25 cellular contexts compared by ENCODE assay signal in the genomic region with DNA sequence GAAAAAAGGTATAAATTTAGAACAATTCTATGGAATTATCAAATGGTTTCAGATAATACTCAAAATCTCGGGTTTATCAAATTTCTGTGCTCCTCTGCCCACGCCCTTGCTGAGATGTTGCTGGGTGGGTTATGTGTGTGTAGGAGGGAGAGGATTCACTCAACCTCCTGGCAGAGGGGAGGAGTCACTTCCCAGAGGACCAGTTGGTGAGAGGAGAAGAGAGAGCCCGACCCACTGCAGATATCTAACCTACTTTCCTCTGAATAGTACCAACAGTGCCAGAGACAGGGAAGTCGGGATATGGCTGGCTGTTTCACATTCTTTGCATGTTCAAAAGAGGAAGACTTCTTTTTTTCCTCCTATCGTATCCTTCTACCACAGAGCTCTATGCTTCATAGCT.
"Had no signal": no experiment of that assay in that cellular context is flagged by ENCODE, and none has a peak within 500 bp of the region (broad histone marks: within the 10 kb centered on the region; RNA-seq: fewer than 3 reads in every experiment).

No MANE protein-coding gene starts in this region.

- H3K36me3 ChIP-seq: breast epithelium had no signal

- H3K4me3 ChIP-seq: breast epithelium, SK-N-MC had no signal

- ATAC-seq: activated T-helper 17 cell treated with anti-CD3 and anti-CD28 coated beads, Interleukin-2, amount 50 U/mL, for 72 hours; Panc1; Right ventricle myocardium inferior; T-cell had no signal

- H3K9me3 ChIP-seq: breast epithelium had no signal

- H3K27ac ChIP-seq: breast epithelium, SK-N-MC, VCaP had no signal

- H3K4me1 ChIP-seq: breast epithelium had no signal

- DNase-seq: activated CD4-positive, alpha-beta memory T cell treated with anti-CD3 and anti-CD28 coated beads, Interleukin-2, amount 10 ng/mL, durations not matched to agents 7 days and 5 days; activated CD4-positive, alpha-beta T cell treated with anti-CD3 and anti-CD28 coated beads, Interleukin-2, amount 50 U/mL, for 1 hour; activated CD4-positive, CD25-positive, alpha-beta regulatory T cell; activated gamma-delta T cell treated with Interleukin-2 at 50 U/mL for 16 hours; activated naive CD4-positive, alpha-beta T cell treated with anti-CD3 and anti-CD28 coated beads, Interleukin-2, amount 10 ng/mL, durations not matched to agents 7 days and 5 days; activated naive CD8-positive, alpha-beta T cell treated with anti-CD3 and anti-CD28 coated beads for 36 hours; activated T-cell treated with anti-CD3 and anti-CD28 coated beads for 4 hours; activated T-cell treated with anti-CD3 and anti-CD28 coated beads, Interleukin-2, amount 50 U/mL, for 48 hours; anterior cingulate cortex; Karpas-422; MM.1S; NCI-H1105 treated with DMSO at 0.1 percent for 48 hours; NCI-H2029; NCI-H2107; NCI-H2171 treated with DMSO at 0.1 percent for 48 hours; NCI-H226; NCI-H526 treated with DMSO at 0.1 percent for 48 hours; RPMI8226; T-cell had no signal
